1 cellular context compared by ENCODE assay signal in the genomic region with DNA sequence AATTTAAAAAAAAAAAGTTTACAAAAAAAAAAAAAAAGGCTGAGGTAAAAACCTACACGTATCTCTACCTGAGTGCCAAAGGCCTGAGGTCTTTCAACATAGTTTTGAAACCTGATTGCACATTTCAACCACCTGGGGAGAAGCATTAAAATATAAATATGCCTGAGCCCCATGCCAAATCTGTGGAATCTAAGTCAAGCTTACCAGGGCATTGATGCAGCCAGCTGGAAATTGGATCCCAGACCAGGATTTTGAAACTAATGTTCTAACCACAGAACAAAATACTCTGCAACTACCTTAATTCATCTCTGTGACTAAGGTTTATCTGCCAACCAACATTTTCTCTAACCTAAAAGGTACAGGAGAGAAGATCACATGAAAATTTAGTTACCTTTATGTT.
TF ChIP-seq lines count a peak whose summit lies in the region.

No MANE protein-coding gene starts in this region.

TF ChIP-seq in H1, 55 proteins besides CTCF, POLR2A, EP300 and RAD21:
- TF ChIP-seq CEBPB (IDR thresholded peaks at IDR 0.05; ENCODE audit: low read depth, low read length) (no peak), SAP30 (IDR thresholded peaks at IDR 0.05; ENCODE audit: insufficient read depth, insufficient replicate concordance, low read length) (no peak), JUN (IDR thresholded peaks at IDR 0.05; ENCODE audit: low read depth, low read length) (no peak), SIX5 (IDR thresholded peaks at IDR 0.05; ENCODE audit: low read depth, low read length) (no peak), KDM5A (IDR thresholded peaks at IDR 0.05; ENCODE audit: low read length) (no peak), ATF2 (IDR thresholded peaks at IDR 0.05; ENCODE audit: low read length) (no peak), CREB1 (IDR thresholded peaks at IDR 0.05) (no peak), HDAC2 (IDR thresholded peaks at IDR 0.05; ENCODE audit: borderline replicate concordance in 1 of 2, low read depth in 2 of 2, low read length in 2 of 2) (no peak), TBP (IDR thresholded peaks at IDR 0.05; ENCODE audit: low read depth, low read length) (no peak), SRF (IDR thresholded peaks at IDR 0.05; ENCODE audit: low read depth, low read length) (no peak), MAFK (IDR thresholded peaks at IDR 0.05; ENCODE audit: low read depth, low read length) (no peak), CHD1 (IDR thresholded peaks at IDR 0.05; ENCODE audit: low read depth, low read length) (no peak), TAF7 (optimal IDR thresholded peaks at IDR 0.05; ENCODE audit: borderline replicate concordance, low read depth, low read length) (no peak), RFX5 (IDR thresholded peaks at IDR 0.05; ENCODE audit: borderline replicate concordance, low read depth, low read length) (no peak), POLR2AphosphoS5 (IDR thresholded peaks at IDR 0.05; ENCODE audit: low read depth, low read length) (no peak), TAF1 (IDR thresholded peaks at IDR 0.05; ENCODE audit: low read depth, low read length) (no peak)
- TF ChIP-seq, protein P1, sequence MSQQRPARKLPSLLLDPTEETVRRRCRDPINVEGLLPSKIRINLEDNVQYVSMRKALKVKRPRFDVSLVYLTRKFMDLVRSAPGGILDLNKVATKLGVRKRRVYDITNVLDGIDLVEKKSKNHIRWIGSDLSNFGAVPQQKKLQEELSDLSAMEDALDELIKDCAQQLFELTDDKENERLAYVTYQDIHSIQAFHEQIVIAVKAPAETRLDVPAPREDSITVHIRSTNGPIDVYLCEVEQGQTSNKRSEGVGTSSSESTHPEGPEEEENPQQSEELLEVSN (IDR thresholded peaks at IDR 0.05): no peak
